In genomic region chr12:101501410-101502045, GRCh38 we compare ENCODE assay signal across 25 cellular contexts. TPM values are rescaled to one million over a fixed set of nuclear protein-coding genes. Genes with fewer than 3 reads are reported as not detected.
DNase-seq lines count a peak whose midpoint lies in the region; ATAC-seq and TF ChIP-seq lines count a peak whose summit lies in the region.
"Had no signal": no experiment of that assay in that cellular context is flagged by ENCODE, and none has a peak within 500 bp of the region (broad histone marks: within the 10 kb centered on the region; RNA-seq: fewer than 3 reads in every experiment).

No MANE protein-coding gene starts in this region.

- H3K4me1 Mint-ChIP-seq in chondrocyte (ENCODE audit: low read depth), result no peaks in the 10 kb centered on the region
- H3K4me1 Mint-ChIP-seq: activated CD4-positive, alpha-beta memory T cell treated with anti-CD3 and anti-CD28 coated beads, Interleukin-2, amount 10 ng/mL, durations not matched to agents 7 days and 5 days; activated naive CD4-positive, alpha-beta T cell treated with anti-CD3 and anti-CD28 coated beads, Interleukin-2, amount 50 U/mL, for 24 hours; CD8-positive, alpha-beta memory T cell; immature natural killer cell had no signal

- ATAC-seq in SK-N-SH treated with all-trans-retinoic acid at 6 μM for 48 hours, result no peak
- ATAC-seq: naive thymus-derived CD4-positive, alpha-beta T cell had no signal

- no peaks in the 10 kb centered on the region for H3K36me3 Mint-ChIP-seq in chondrocyte (ENCODE audit: low read depth)
- H3K36me3 Mint-ChIP-seq: activated naive CD4-positive, alpha-beta T cell treated with anti-CD3 and anti-CD28 coated beads, Interleukin-2, amount 50 U/mL, for 24 hours; CD8-positive, alpha-beta memory T cell; immature natural killer cell; naive thymus-derived CD4-positive, alpha-beta T cell had no signal

- peaks cover 11% of the 10 kb centered on the region for H3K27me3 Mint-ChIP-seq in chondrocyte (ENCODE audit: low read depth)

- peak; percentile 45 for DNase-seq in H4 (ENCODE audit: low spot score)
- peak; percentile 8 for DNase-seq in OCI-M1 (lab: John Stamatoyannopoulos, UW)
- DNase-seq in iris pigment epithelial cell (ENCODE audit: low read depth), result peak; percentile 76
- no peak for DNase-seq in NCI-H2227 treated with DMSO at 0.1 percent for 48 hours (lab: John Stamatoyannopoulos, UW)
- no peak for DNase-seq in activated T-cell treated with anti-CD3 and anti-CD28 coated beads for 4 hours
- no peak for DNase-seq in chondrocyte (ENCODE audit: low spot score)
- DNase-seq: activated CD4-positive, alpha-beta memory T cell treated with anti-CD3 and anti-CD28 coated beads, Interleukin-2, amount 10 ng/mL, durations not matched to agents 7 days and 5 days; activated T-cell treated with anti-CD3 and anti-CD28 coated beads, Interleukin-2, amount 50 U/mL, for 48 hours; CD8-positive, alpha-beta memory T cell; esophagus squamous epithelium; head of caudate nucleus; immature natural killer cell; naive thymus-derived CD4-positive, alpha-beta T cell; NCI-H1436 treated with DMSO at 0.1 percent for 48 hours; NCI-H446 treated with DMSO at 0.1 percent for 48 hours; ovary; SJCRH30; stimulated activated CD4-positive, alpha-beta T cell treated with anti-CD3 and anti-CD28 coated beads, Interleukin-2, amount 100 ng/mL, for 48 hours; T-helper 2 cell had no signal

- H3K27ac ChIP-seq in 22Rv1, result peak overlapping the region; percentile 85
- H3K27ac ChIP-seq: breast epithelium, ovary, SJCRH30 had no signal

- peaks cover 5% of the 10 kb centered on the region for H3K9me3 Mint-ChIP-seq in chondrocyte (ENCODE audit: low read depth)
- H3K9me3 Mint-ChIP-seq: activated CD4-positive, alpha-beta memory T cell treated with anti-CD3 and anti-CD28 coated beads, Interleukin-2, amount 10 ng/mL, durations not matched to agents 7 days and 5 days; activated naive CD4-positive, alpha-beta T cell treated with anti-CD3 and anti-CD28 coated beads, Interleukin-2, amount 50 U/mL, for 24 hours; CD8-positive, alpha-beta memory T cell; immature natural killer cell had no signal

- H3K27ac Mint-ChIP-seq in chondrocyte (ENCODE audit: unreplicated experiment), result no peak overlapping the region
- H3K27ac Mint-ChIP-seq: activated CD4-positive, alpha-beta memory T cell treated with anti-CD3 and anti-CD28 coated beads, Interleukin-2, amount 10 ng/mL, durations not matched to agents 7 days and 5 days; activated naive CD4-positive, alpha-beta T cell treated with anti-CD3 and anti-CD28 coated beads, Interleukin-2, amount 50 U/mL, for 24 hours; CD8-positive, alpha-beta memory T cell; immature natural killer cell; naive thymus-derived CD4-positive, alpha-beta T cell had no signal

- TF ChIP-seq CTCF in 22Rv1 (IDR thresholded peaks at IDR 0.05) (no peak), chondrocyte (IDR thresholded peaks at IDR 0.05) (no peak)

- H3K4me3 Mint-ChIP-seq in chondrocyte (ENCODE audit: unreplicated experiment), result no peak overlapping the region
- H3K4me3 Mint-ChIP-seq: activated CD4-positive, alpha-beta memory T cell treated with anti-CD3 and anti-CD28 coated beads, Interleukin-2, amount 10 ng/mL, durations not matched to agents 7 days and 5 days; activated naive CD4-positive, alpha-beta T cell treated with anti-CD3 and anti-CD28 coated beads, Interleukin-2, amount 50 U/mL, for 24 hours; CD8-positive, alpha-beta memory T cell; immature natural killer cell; naive thymus-derived CD4-positive, alpha-beta T cell had no signal

TF ChIP-seq in SK-N-SH treated with all-trans-retinoic acid at 6 μM for 48 hours, 23 proteins besides CTCF, POLR2A, EP300 and RAD21:
- TF ChIP-seq GLIS3 (CRISPR knock-in tag; IDR thresholded peaks at IDR 0.05), result no peak
- no peak for TF ChIP-seq CSRNP3 (CRISPR knock-in tag; IDR thresholded peaks at IDR 0.05)
- TF ChIP-seq ZFP30 (CRISPR knock-in tag; IDR thresholded peaks at IDR 0.05), result no peak
- no peak for TF ChIP-seq ZFP3 (CRISPR knock-in tag; IDR thresholded peaks at IDR 0.05)
- no peak for TF ChIP-seq OSR1 (CRISPR knock-in tag; IDR thresholded peaks at IDR 0.05)
- TF ChIP-seq ZNF8 (CRISPR knock-in tag; IDR thresholded peaks at IDR 0.05), result no peak
TF ChIP-seq in SK-N-SH treated with all-trans-retinoic acid at 6 μM for 48 hours: peak in this region for 0.

RNA-seq across cellular contexts. Expression of gene SPIC, which starts 26.4 kb away (rescaled TPM):
- not detected in 2 replicates for total RNA-seq in H4 (2014; rRNA removed; shearing (Covaris generic))
- total RNA-seq in chondrocyte, result not detected in 3 replicates
- total RNA-seq: activated CD4-positive, alpha-beta memory T cell treated with anti-CD3 and anti-CD28 coated beads, Interleukin-2, amount 10 ng/mL, durations not matched to agents 7 days and 5 days; breast epithelium; CD8-positive, alpha-beta memory T cell; G401; naive thymus-derived CD4-positive, alpha-beta T cell; ovary; SJCRH30; skeletal muscle tissue had no signal

Comparison
In these comparisons a context has a peak if more than half of its experiments do, and no peak if none do; other contexts are left out.
1. DNase-seq: peak in H4 (single experiment), OCI-M1 (single experiment) and iris pigment epithelial cell (single experiment); none in NCI-H2227 treated with DMSO at 0.1 percent for 48 hours (single experiment), activated T-cell treated with anti-CD3 and anti-CD28 coated beads for 4 hours (single experiment) and chondrocyte (single experiment).